In genomic region chr14:52791204-52792096, GRCh38 we compare ENCODE assay signal across 8 cellular contexts. TPM values are rescaled to one million over a fixed set of nuclear protein-coding genes. Genes with fewer than 3 reads are reported as not detected.
A peak's percentile ranks its signal among the peaks of the same experiment; 100 is the strongest.
DNase-seq lines count a peak whose midpoint lies in the region; ATAC-seq and TF ChIP-seq lines count a peak whose summit lies in the region.

Gene GNPNAT1 (minus strand): TSS chr14:52791607. CDS start chr14:52784650, 6,957 bp downstream.

- H3K9me2 ChIP-seq in OCI-LY1 (ENCODE audit: low read depth, low read length): no peaks in the 10 kb centered on the region

- H3K4me1 ChIP-seq in HUES6 (ENCODE audit: control insufficient read depth, insufficient read depth, low read length) (peaks cover 7% of the 10 kb centered on the region), OCI-LY1 (ENCODE audit: insufficient read depth, low read length, severe bottlenecking) (peaks cover 29% of the 10 kb centered on the region), mesodermal cell (ENCODE audit: control insufficient read depth, insufficient read depth, low read length, poor library complexity, severe bottlenecking) (peaks cover 8% of the 10 kb centered on the region)

- in situ Hi-C loops in Caki2 (cut with HindIII; ENCODE audit: low pct_unique_long_range_greater_than_20kb, low sequenced_read_pairs) (no loop called here), endometrial microvascular endothelial cells (cut with HindIII; ENCODE audit: inconsistent ontology term, low pct_unique_long_range_greater_than_20kb, low sequenced_read_pairs) (no loop called here)

- H3K4me3 ChIP-seq in HUES6 (ENCODE audit: low read depth, low read length) (peak within 1 kb of the TSS; percentile 77), OCI-LY1 (ENCODE audit: low read depth, low read length, poor library complexity, severe bottlenecking) (peak within 1 kb of the TSS; percentile 72), mesodermal cell (ENCODE audit: extremely low read depth, insufficient read depth, low read length, poor library complexity, severe bottlenecking) (peak within 1 kb of the TSS; percentile 74)

- H2AFZ ChIP-seq in OCI-LY1 (ENCODE audit: low read length): peak within 1 kb of the TSS; percentile 76; the same call in 1 of the 2 replicates

- H3K27ac ChIP-seq in HUES6 (ENCODE audit: low read depth, low read length) (peak within 1 kb of the TSS; percentile 64; the same call in 1 of the 2 replicates), OCI-LY1 (ENCODE audit: low read depth, low read length, poor library complexity, severe bottlenecking) (no peak within 1 kb of the TSS), mesodermal cell (ENCODE audit: low read depth, low read length, severe bottlenecking) (peak within 1 kb of the TSS; percentile 98)

- no peaks in the 10 kb centered on the region for H3K36me3 ChIP-seq in HUES6 (ENCODE audit: control insufficient read depth, insufficient read depth, low read length)
- H3K36me3 ChIP-seq in OCI-LY1 (ENCODE audit: insufficient read depth, low read length): no peaks in the 10 kb centered on the region
- peaks cover 11% of the 10 kb centered on the region for H3K36me3 ChIP-seq in mesodermal cell (ENCODE audit: control insufficient read depth, insufficient read depth, low read length)

- no peaks in the 10 kb centered on the region for H3K27me3 ChIP-seq in HUES6 (ENCODE audit: control insufficient read depth, insufficient read depth, low read length)
- H3K27me3 ChIP-seq in OCI-LY1 (ENCODE audit: insufficient read depth, low read length): no peaks in the 10 kb centered on the region

- H3K9me3 ChIP-seq in HUES6 (ENCODE audit: control insufficient read depth, insufficient read depth, low read depth, low read length): no peaks in the 10 kb centered on the region
- no peaks in the 10 kb centered on the region for H3K9me3 ChIP-seq in OCI-LY1 (ENCODE audit: low read length)
- no peaks in the 10 kb centered on the region for H3K9me3 ChIP-seq in mesodermal cell (ENCODE audit: control insufficient read depth, low read length)

- DNase-seq in Caki2 (ENCODE audit: low read depth): peak; percentile 93
- peak; percentile 90 for DNase-seq in activated CD8-positive, alpha-beta memory T cell treated with anti-CD3 and anti-CD28 coated beads, Interleukin-2, amount 50 U/mL, for 4 hours
- peak; percentile 60 for DNase-seq in stimulated activated CD8-positive, alpha-beta memory T cell treated with anti-CD3 and anti-CD28 coated beads, Interleukin-15, amount 100 ng/mL, for 24 hours (ENCODE audit: low read depth)

- H4K20me1 ChIP-seq in OCI-LY1 (ENCODE audit: insufficient read depth, low read length): no peaks in the 10 kb centered on the region

- H3K4me2 ChIP-seq in OCI-LY1 (ENCODE audit: low read length): peak within 1 kb of the TSS; percentile 85

- H3K9ac ChIP-seq in HUES6 (ENCODE audit: low read length): peak within 1 kb of the TSS; percentile 73
- H3K9ac ChIP-seq in OCI-LY1 (ENCODE audit: low read length): peak within 1 kb of the TSS; percentile 72

- peak; percentile 95 for ATAC-seq in GM21423 (IDR thresholded peaks at IDR 0.05; ENCODE audit: unreplicated experiment)

- peaks cover 5% of the 10 kb centered on the region; the same call in 1 of the 2 replicates for H3F3A ChIP-seq in OCI-LY1 (ENCODE audit: insufficient read depth, low read length)

- peaks cover 18% of the 10 kb centered on the region for H3K79me2 ChIP-seq in OCI-LY1 (ENCODE audit: insufficient read depth, low read length)

- TF ChIP-seq CTCF in OCI-LY1 (IDR thresholded peaks at IDR 0.05; ENCODE audit: low read length): no peak

- 0 to 1% methylated on average over 44 to 55 of the region's 75 CpGs for WGBS in mesodermal cell (ENCODE audit: insufficient coverage in 2 of 2), 2 experiments

RNA-seq across cellular contexts. Expression of gene GNPNAT1, which starts in this region (rescaled TPM):
- 19.5 and 24.0 TPM in 2 replicates for total RNA-seq in Caki2 (2014; rRNA removed; shearing (Covaris generic); ENCODE audit: low replicate concordance)
- total RNA-seq in endometrial microvascular endothelial cells (ENCODE audit: inconsistent ontology term): 47.3 TPM
- 24.8 TPM for polyA plus RNA-seq in mesodermal cell (2013, experiment 1 of 2)
- polyA plus RNA-seq in mesodermal cell (2013, experiment 2 of 2): 24.5 TPM
